Comparison of ENCODE assay signal across 24 cellular contexts in genomic region chr5:136526798-136527197, GRCh38.
"Had no signal": no experiment of that assay in that cellular context is flagged by ENCODE, and none has a peak within 500 bp of the region (broad histone marks: within the 10 kb centered on the region; RNA-seq: fewer than 3 reads in every experiment).

No MANE protein-coding gene starts in this region.

- H3K4me1 ChIP-seq: gastrocnemius medialis, psoas muscle, sigmoid colon, spleen, tibial nerve, upper lobe of left lung had no signal

- DNase-seq: cerebellar nuclear complex; cortex of kidney; effector CD4-positive, alpha-beta T cell; foreskin fibroblast; gastrocnemius medialis; head of caudate nucleus; kidney; mesenchymal stem cell; midbrain; naive thymus-derived CD8-positive, alpha-beta T cell; psoas muscle; right cardiac atrium; sigmoid colon; spleen; stimulated activated CD4-positive, alpha-beta T cell treated with anti-CD3 and anti-CD28 coated beads, Interleukin-15, amount 100 ng/mL, for 24 hours; stimulated activated CD4-positive, alpha-beta T cell treated with anti-CD3 and anti-CD28 coated beads, Interleukin-2, amount 100 ng/mL, for 48 hours; stimulated activated naive B cell treated with anti-CD40 and anti-IgM and Interleukin-4, amounts not matched to agents 10 μg/mL and 1 μg/mL and 100 μg/mL, for 72 hours; upper lobe of left lung had no signal

- H3K4me1 Mint-ChIP-seq: naive thymus-derived CD8-positive, alpha-beta T cell; neural crest cell; stimulated activated naive B cell treated with anti-CD40 and anti-IgM and Interleukin-4, amounts not matched to agents 10 μg/mL and 1 μg/mL and 100 μg/mL, for 72 hours had no signal

- H3K4me3 Mint-ChIP-seq: naive thymus-derived CD8-positive, alpha-beta T cell; neural crest cell; stimulated activated naive B cell treated with anti-CD40 and anti-IgM and Interleukin-4, amounts not matched to agents 10 μg/mL and 1 μg/mL and 100 μg/mL, for 72 hours; stimulated activated naive CD8-positive, alpha-beta T cell treated with anti-CD3 and anti-CD28 coated beads, Interleukin-15, Interleukin-2, amounts not matched to agents 100 ng/mL and 50 ng/mL, for 24 hours had no signal

- H3K9me3 ChIP-seq: gastrocnemius medialis, psoas muscle, sigmoid colon, spleen, thoracic aorta, tibial nerve, upper lobe of left lung had no signal

- H3K36me3 Mint-ChIP-seq: naive thymus-derived CD8-positive, alpha-beta T cell; stimulated activated naive B cell treated with anti-CD40 and anti-IgM and Interleukin-4, amounts not matched to agents 10 μg/mL and 1 μg/mL and 100 μg/mL, for 72 hours had no signal

- H3K9me3 Mint-ChIP-seq: neural crest cell; stimulated activated naive B cell treated with anti-CD40 and anti-IgM and Interleukin-4, amounts not matched to agents 10 μg/mL and 1 μg/mL and 100 μg/mL, for 72 hours; stimulated activated naive CD8-positive, alpha-beta T cell treated with anti-CD3 and anti-CD28 coated beads, Interleukin-15, Interleukin-2, amounts not matched to agents 100 ng/mL and 50 ng/mL, for 24 hours had no signal

- H3K27me3 Mint-ChIP-seq: stimulated activated naive B cell treated with anti-CD40 and anti-IgM and Interleukin-4, amounts not matched to agents 10 μg/mL and 1 μg/mL and 100 μg/mL, for 72 hours; stimulated activated naive CD8-positive, alpha-beta T cell treated with anti-CD3 and anti-CD28 coated beads, Interleukin-15, Interleukin-2, amounts not matched to agents 100 ng/mL and 50 ng/mL, for 24 hours had no signal

- H3K27me3 ChIP-seq: gastrocnemius medialis, sigmoid colon, spleen, tibial nerve, upper lobe of left lung had no signal

- ATAC-seq: gastrocnemius medialis; left lobe of liver; naive thymus-derived CD8-positive, alpha-beta T cell; psoas muscle; right cardiac atrium; stimulated activated naive B cell treated with anti-CD40 and anti-IgM and Interleukin-4, amounts not matched to agents 10 μg/mL and 1 μg/mL and 100 μg/mL, for 72 hours had no signal

- H3K27ac Mint-ChIP-seq: naive thymus-derived CD8-positive, alpha-beta T cell; stimulated activated naive B cell treated with anti-CD40 and anti-IgM and Interleukin-4, amounts not matched to agents 10 μg/mL and 1 μg/mL and 100 μg/mL, for 72 hours; stimulated activated naive CD8-positive, alpha-beta T cell treated with anti-CD3 and anti-CD28 coated beads, Interleukin-15, Interleukin-2, amounts not matched to agents 100 ng/mL and 50 ng/mL, for 24 hours had no signal

- H3K36me3 ChIP-seq: gastrocnemius medialis, sigmoid colon, spleen, thoracic aorta, tibial nerve, upper lobe of left lung had no signal

- H3K4me3 ChIP-seq: gastrocnemius medialis, lung, psoas muscle, sigmoid colon, spleen, thoracic aorta, tibial nerve, upper lobe of left lung had no signal

- H3K27ac ChIP-seq: gastrocnemius medialis, psoas muscle, sigmoid colon, spleen, thoracic aorta, tibial nerve, upper lobe of left lung had no signal
